Comparison of ENCODE assay signal across 12 cellular contexts in genomic region chr1:175174702-175175102, GRCh38.
DNase-seq lines count a peak whose midpoint lies in the region; ATAC-seq lines count a peak whose summit lies in the region.
"Had no signal": no experiment of that assay in that cellular context is flagged by ENCODE, and none has a peak within 500 bp of the region (broad histone marks: within the 10 kb centered on the region; RNA-seq: fewer than 3 reads in every experiment).

No MANE protein-coding gene starts in this region.

- peak overlapping the region; percentile 81 to 88 for H3K27ac Mint-ChIP-seq in effector memory CD8-positive, alpha-beta T cell
- H3K27ac Mint-ChIP-seq: activated naive CD4-positive, alpha-beta T cell treated with anti-CD3 and anti-CD28 coated beads, Interleukin-2, amount 50 U/mL, for 24 hours had no signal

- H3K27me3 Mint-ChIP-seq in effector memory CD8-positive, alpha-beta T cell: no peaks in the 10 kb centered on the region
- H3K27me3 Mint-ChIP-seq: activated naive CD4-positive, alpha-beta T cell treated with anti-CD3 and anti-CD28 coated beads, Interleukin-2, amount 50 U/mL, for 24 hours had no signal

- H3K4me1 Mint-ChIP-seq in effector memory CD8-positive, alpha-beta T cell (ENCODE audit: low read depth in 2 of 2): peaks cover 54 to 78% of the 10 kb centered on the region in 2 donors

- peak; percentile 64 for ATAC-seq in GM18867 (IDR thresholded peaks at IDR 0.05; ENCODE audit: unreplicated experiment)
- ATAC-seq in GM21528 (IDR thresholded peaks at IDR 0.05; ENCODE audit: low FRiP score, unreplicated experiment): peak; percentile 82
- peak; percentile 69 for ATAC-seq in HG03196 (IDR thresholded peaks at IDR 0.05; ENCODE audit: unreplicated experiment)
- peak; percentile 82 for ATAC-seq in effector memory CD8-positive, alpha-beta T cell (replicated peaks)
- ATAC-seq in HG02623 (IDR thresholded peaks at IDR 0.05; ENCODE audit: unreplicated experiment): no peak

- DNase-seq in effector memory CD8-positive, alpha-beta T cell: no peak
- DNase-seq in activated gamma-delta T cell (lab: John Stamatoyannopoulos, UW) (no peak), NCI-H1092 (lab: John Stamatoyannopoulos, UW) (no peak)
- DNase-seq in stimulated activated naive CD4-positive, alpha-beta T cell treated with Interleukin-2 at 50 U/mL for 16 hours (lab: John Stamatoyannopoulos, UW): no peak
- DNase-seq: DMS 273 treated with DMSO at 0.1 percent for 48 hours, right cardiac atrium, Right ventricle myocardium superior had no signal

- H3K9me3 Mint-ChIP-seq in effector memory CD8-positive, alpha-beta T cell: no peaks in the 10 kb centered on the region
- H3K9me3 Mint-ChIP-seq: activated naive CD4-positive, alpha-beta T cell treated with anti-CD3 and anti-CD28 coated beads, Interleukin-2, amount 50 U/mL, for 24 hours had no signal

- peak overlapping the region; percentile 19 to 66 for H3K4me3 Mint-ChIP-seq in effector memory CD8-positive, alpha-beta T cell
- H3K4me3 Mint-ChIP-seq: activated naive CD4-positive, alpha-beta T cell treated with anti-CD3 and anti-CD28 coated beads, Interleukin-2, amount 50 U/mL, for 24 hours had no signal

- peaks cover 22% of the 10 kb centered on the region for H3K36me3 Mint-ChIP-seq in effector memory CD8-positive, alpha-beta T cell (ENCODE audit: insufficient read depth)
